ENCODE assay signal across 16 cellular contexts in the genomic region with DNA sequence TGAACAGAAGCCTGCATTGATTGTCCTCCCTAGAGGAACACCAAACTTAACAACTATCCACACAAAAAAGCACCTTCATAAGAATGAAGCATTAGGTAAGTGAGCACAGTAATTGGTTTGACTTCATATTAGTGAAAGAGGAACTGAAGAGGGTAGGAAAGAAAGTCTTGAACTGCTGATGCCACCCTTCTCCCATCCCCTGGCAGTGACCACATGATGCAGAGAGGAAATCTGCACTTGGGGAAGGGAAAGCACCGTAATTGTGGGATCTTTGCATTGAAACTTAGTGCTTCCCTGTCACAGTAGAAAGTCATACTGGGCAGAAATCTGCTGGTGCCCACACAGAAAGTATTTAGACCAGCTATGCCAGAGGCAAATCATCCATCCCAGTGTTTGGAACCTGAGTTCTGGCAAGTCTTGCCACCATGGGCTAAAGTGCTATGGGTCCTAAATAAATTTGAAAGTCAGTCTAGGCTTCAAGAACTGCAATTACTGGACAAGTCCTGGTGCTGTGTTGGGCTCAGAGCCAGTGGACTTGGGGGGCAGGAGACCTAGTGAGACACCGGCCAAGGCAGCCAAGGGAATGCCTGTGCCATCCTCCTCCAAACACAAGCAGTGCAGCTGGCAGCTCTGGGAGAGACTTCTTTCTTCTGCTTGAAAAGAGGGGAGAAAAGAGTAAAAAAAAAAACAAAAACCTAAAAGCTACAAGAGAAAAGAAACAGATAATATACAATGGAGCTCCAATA.
DNase-seq lines count a peak whose midpoint lies in the region; ATAC-seq and FAIRE-seq lines count a peak whose summit lies in the region.
"Had no signal": no experiment of that assay in that cellular context is flagged by ENCODE, and none has a peak within 500 bp of the region (broad histone marks: within the 10 kb centered on the region; RNA-seq: fewer than 3 reads in every experiment).

No MANE protein-coding gene starts in this region.

- H3K4me2 ChIP-seq in BLaER1 treated with 17β-estradiol and CSF1 and Interleukin-3, amounts not matched to agents 10 nM and 100 nM = peak overlapping the region in 6 of 11 experiments; percentile 8 to 92 (median 74); a peak in 10 of 22 replicates

- H3K27ac ChIP-seq in BLaER1 treated with 17β-estradiol and CSF1 and Interleukin-3, amounts not matched to agents 10 nM and 100 nM = peak overlapping the region in 4 of 11 experiments; percentile 52 to 89 (median 80); a peak in 8 of 22 replicates
- H3K27ac ChIP-seq: neutrophil, VCaP had no signal

- H3K9ac ChIP-seq in BLaER1 treated with 17β-estradiol and CSF1 and Interleukin-3, amounts not matched to agents 10 nM and 100 nM = peak overlapping the region in 3 of 11 experiments; percentile 61 to 77 (median 72); a peak in 5 of 22 replicates

- no peaks in the 10 kb centered on the region for H4K20me1 ChIP-seq in BLaER1 treated with 17β-estradiol and CSF1 and Interleukin-3, amounts not matched to agents 10 nM and 100 nM

- no peak for FAIRE-seq in RCC 7860 (lab: Jason Lieb, UNC)
- FAIRE-seq: astrocyte, frontal cortex had no signal

- H3K9me3 ChIP-seq in BLaER1 treated with 17β-estradiol and CSF1 and Interleukin-3, amounts not matched to agents 10 nM and 100 nM (replicated peaks in 1 of 11) = peaks cover 32 to 45% (median 36%) of the 10 kb centered on the region in 11 experiments
- H3K9me3 ChIP-seq: neutrophil had no signal

- peaks cover 0 to 56% (median 8%) of the 10 kb centered on the region in 10 experiments; a peak in 12 of 20 replicates for H3K4me1 ChIP-seq in BLaER1 treated with 17β-estradiol and CSF1 and Interleukin-3, amounts not matched to agents 10 nM and 100 nM

- no peaks in the 10 kb centered on the region for H3K27me3 ChIP-seq in BLaER1 treated with 17β-estradiol and CSF1 and Interleukin-3, amounts not matched to agents 10 nM and 100 nM
- H3K27me3 ChIP-seq: neutrophil had no signal

- DNase-seq in hippocampal formation (lab: John Stamatoyannopoulos, UW) (peak; percentile 2 to 13), OCI-M2 (lab: John Stamatoyannopoulos, UW; ENCODE audit: unreplicated experiment) (no peak), RCC 7860 (ENCODE audit: low spot score) (no peak), 8988T (no peak)
- DNase-seq: activated T-cell treated with anti-CD3 and anti-CD28 coated beads, Interleukin-2, amount 50 U/mL, for 1 hour; effector memory CD4-positive, alpha-beta T cell; NCI-H1092 treated with DMSO at 0.1 percent for 48 hours; NCI-H446 treated with DMSO at 0.1 percent for 48 hours had no signal

- ATAC-seq in GM18909 (IDR thresholded peaks at IDR 0.05; ENCODE audit: poor library complexity, unreplicated experiment) = peak; percentile 86
- ATAC-seq in HG03432 (IDR thresholded peaks at IDR 0.05; ENCODE audit: unreplicated experiment) = peak; percentile 87
- no peak for ATAC-seq in HG03565 (IDR thresholded peaks at IDR 0.05; ENCODE audit: unreplicated experiment)

- peaks cover 4 to 70% (median 30%) of the 10 kb centered on the region in 11 experiments; a peak in 19 of 22 replicates for H3K36me3 ChIP-seq in BLaER1 treated with 17β-estradiol and CSF1 and Interleukin-3, amounts not matched to agents 10 nM and 100 nM

- H3K4me3 ChIP-seq in BLaER1 treated with 17β-estradiol and CSF1 and Interleukin-3, amounts not matched to agents 10 nM and 100 nM = peak overlapping the region in 1 of 10 experiments; percentile 11; a peak in 2 of 20 replicates

Comparison
In these comparisons a context has a peak if more than half of its experiments do, and no peak if none do; other contexts are left out.
1. DNase-seq: peak in hippocampal formation (2 of 2); none in OCI-M2 (single experiment), RCC 7860 (single experiment) and 8988T (single experiment).